Comparison of ENCODE assay signal across 16 cellular contexts in genomic region chr2:158484892-158485556, GRCh38. TPM values are rescaled to one million over a fixed set of nuclear protein-coding genes. Genes with fewer than 3 reads are reported as not detected.
DNase-seq lines count a peak whose midpoint lies in the region; ATAC-seq and TF ChIP-seq lines count a peak whose summit lies in the region.
"Had no signal": no experiment of that assay in that cellular context is flagged by ENCODE, and none has a peak within 500 bp of the region (broad histone marks: within the 10 kb centered on the region; RNA-seq: fewer than 3 reads in every experiment).

No MANE protein-coding gene starts in this region.

- no peaks in the 10 kb centered on the region for H3K36me3 Mint-ChIP-seq in activated T-helper 17 cell treated with anti-CD3 and anti-CD28 coated beads, Interleukin-2, amount 50 U/mL, for 72 hours (ENCODE audit: low read depth)

- no peaks in the 10 kb centered on the region for H3K27me3 Mint-ChIP-seq in activated T-helper 17 cell treated with anti-CD3 and anti-CD28 coated beads, Interleukin-2, amount 50 U/mL, for 72 hours

- CTCF ChIA-PET in GM10248 (lab: Yijun Ruan, JAX), result interaction anchor here (1.0 to 1.2 kb wide), 2 partner anchors 13 to 22 kb away, joined by 3 read pairs; no protein-coding TSS in a partner anchor

- no peak overlapping the region for H3K27ac Mint-ChIP-seq in activated T-helper 17 cell treated with anti-CD3 and anti-CD28 coated beads, Interleukin-2, amount 50 U/mL, for 72 hours
- H3K27ac Mint-ChIP-seq: nephron had no signal

- no peak for TF ChIP-seq CTCF in GM10248 (IDR thresholded peaks at IDR 0.05; ENCODE audit: control extremely low read depth, extremely low read depth, low read depth, missing control alignments)

- H3K9me3 Mint-ChIP-seq in activated T-helper 17 cell treated with anti-CD3 and anti-CD28 coated beads, Interleukin-2, amount 50 U/mL, for 72 hours, result no peaks in the 10 kb centered on the region
- H3K9me3 Mint-ChIP-seq: nephron had no signal

- DNase-seq in GM10248 (ENCODE audit: extremely low spot score) (peak; percentile 18), NCI-H1105 (lab: John Stamatoyannopoulos, UW) (no peak), NCI-H2196 treated with DMSO at 0.1 percent for 48 hours (lab: John Stamatoyannopoulos, UW; ENCODE audit: unreplicated experiment) (no peak), dedifferentiated amniotic fluid mesenchymal stem cell (ENCODE audit: extremely low spot score) (no peak)
- DNase-seq: activated CD4-positive, CD25-positive, alpha-beta regulatory T cell treated with anti-CD3 and anti-CD28 coated beads, Interleukin-2, amount 50 U/mL, for 72 hours; foreskin melanocyte; GF-D8; MG63; NCI-H1930; NCI-H524 treated with DMSO at 0.1 percent for 48 hours; SJCRH30 had no signal

- H3K4me1 Mint-ChIP-seq in activated T-helper 17 cell treated with anti-CD3 and anti-CD28 coated beads, Interleukin-2, amount 50 U/mL, for 72 hours, result peaks cover 32% of the 10 kb centered on the region

- no peak overlapping the region for H3K4me3 Mint-ChIP-seq in activated T-helper 17 cell treated with anti-CD3 and anti-CD28 coated beads, Interleukin-2, amount 50 U/mL, for 72 hours
- H3K4me3 Mint-ChIP-seq: nephron had no signal

- POLR2A ChIA-PET in GM10248 (lab: Yijun Ruan, JAX), result no interaction called here

- ATAC-seq in GM18519 (IDR thresholded peaks at IDR 0.05; ENCODE audit: low FRiP score, unreplicated experiment), result peak; percentile 72
- peak; percentile 56 for ATAC-seq in HG02798 (IDR thresholded peaks at IDR 0.05; ENCODE audit: poor library complexity, unreplicated experiment)
- ATAC-seq in activated T-helper 17 cell treated with anti-CD3 and anti-CD28 coated beads, Interleukin-2, amount 50 U/mL, for 72 hours (replicated peaks), result peak; percentile 82
- ATAC-seq in GM21528 (IDR thresholded peaks at IDR 0.05; ENCODE audit: low FRiP score, unreplicated experiment), result no peak

RNA-seq across cellular contexts. Expression of gene PKP4, which starts 28.3 kb away (rescaled TPM):
- total RNA-seq in activated T-helper 17 cell treated with anti-CD3 and anti-CD28 coated beads, Interleukin-2, amount 50 U/mL, for 72 hours, result 10 to 100 TPM; 24.0 to 35.0 TPM

RNA-seq across cellular contexts. Expression of gene CCDC148, which starts 28.5 kb away (rescaled TPM):
- under 1 TPM; 0.82 to 0.93 TPM for total RNA-seq in activated T-helper 17 cell treated with anti-CD3 and anti-CD28 coated beads, Interleukin-2, amount 50 U/mL, for 72 hours
